In genomic region chr4:2390780-2391490, GRCh38 we compare ENCODE assay signal across 21 cellular contexts. TPM values are rescaled to one million over a fixed set of nuclear protein-coding genes. Genes with fewer than 3 reads are reported as not detected.
DNase-seq lines count a peak whose midpoint lies in the region; ATAC-seq, FAIRE-seq and TF ChIP-seq lines count a peak whose summit lies in the region.
"Had no signal": no experiment of that assay in that cellular context is flagged by ENCODE, and none has a peak within 500 bp of the region (broad histone marks: within the 10 kb centered on the region; RNA-seq: fewer than 3 reads in every experiment).

No MANE protein-coding gene starts in this region.

- H3K4me1 Mint-ChIP-seq in brain: peaks cover 72% of the 10 kb centered on the region
- H3K4me1 Mint-ChIP-seq in natural killer cell treated with Interleukin-12 subunit alpha and Interleukin-12 subunit beta and Interleukin-15 and Interleukin-18, amount 100 ng/mL, for 72 hours (ENCODE audit: low read depth in 2 of 2): peaks cover 56 to 59% of the 10 kb centered on the region in 2 donors

- peaks cover 30% of the 10 kb centered on the region for H3K27me3 Mint-ChIP-seq in brain
- H3K27me3 Mint-ChIP-seq in natural killer cell treated with Interleukin-12 subunit alpha and Interleukin-12 subunit beta and Interleukin-15 and Interleukin-18, amount 100 ng/mL, for 72 hours: no peaks in the 10 kb centered on the region

- TF ChIP-seq CTCF in brain (conservative IDR thresholded peaks at IDR 0.05): no peak
- TF ChIP-seq CTCF in kidney (IDR thresholded peaks at IDR 0.05; ENCODE audit: borderline replicate concordance, extremely low read depth, insufficient read depth): no peak

- H3K36me3 Mint-ChIP-seq in brain: no peaks in the 10 kb centered on the region
- no peaks in the 10 kb centered on the region for H3K36me3 Mint-ChIP-seq in natural killer cell treated with Interleukin-12 subunit alpha and Interleukin-12 subunit beta and Interleukin-15 and Interleukin-18, amount 100 ng/mL, for 72 hours
- H3K36me3 Mint-ChIP-seq: T-cell had no signal

- H3K27ac Mint-ChIP-seq in brain: peak overlapping the region in 4 of 5 experiments; percentile 54 to 88 (median 69)
- peak overlapping the region; percentile 64 to 92 for H3K27ac Mint-ChIP-seq in natural killer cell treated with Interleukin-12 subunit alpha and Interleukin-12 subunit beta and Interleukin-15 and Interleukin-18, amount 100 ng/mL, for 72 hours
- H3K27ac Mint-ChIP-seq: T-cell had no signal

- H3K9me3 Mint-ChIP-seq in brain: peaks cover 0 to 7% (median 0%) of the 10 kb centered on the region in 5 experiments
- H3K9me3 Mint-ChIP-seq in natural killer cell treated with Interleukin-12 subunit alpha and Interleukin-12 subunit beta and Interleukin-15 and Interleukin-18, amount 100 ng/mL, for 72 hours: no peaks in the 10 kb centered on the region
- H3K9me3 Mint-ChIP-seq: activated T-cell treated with anti-CD3 and anti-CD28 coated beads, Interleukin-2, amount 50 U/mL, for 72 hours; T-cell had no signal

- peaks cover 0 to 8% of the 10 kb centered on the region in 2 donors for H3K4me1 ChIP-seq in kidney (ENCODE audit: control insufficient read depth in 1 of 2, insufficient read depth in 1 of 2, low read depth in 1 of 2, low read length in 2 of 2)
- H3K4me1 ChIP-seq: Caco-2 had no signal

- H3K9me3 ChIP-seq in kidney (ENCODE audit: control insufficient read depth in 1 of 2, low read length in 2 of 2): no peaks in the 10 kb centered on the region
- H3K9me3 ChIP-seq: Caco-2, lower lobe of right lung, ovary, suprapubic skin had no signal

- ATAC-seq in natural killer cell treated with Interleukin-12 subunit alpha and Interleukin-12 subunit beta and Interleukin-15 and Interleukin-18, amount 100 ng/mL, for 72 hours: no peak
- ATAC-seq in HG02973 (IDR thresholded peaks at IDR 0.05; ENCODE audit: unreplicated experiment): no peak
- no peak for ATAC-seq in HG03520 (IDR thresholded peaks at IDR 0.05; ENCODE audit: unreplicated experiment)
- ATAC-seq: activated T-cell treated with anti-CD3 and anti-CD28 coated beads, Interleukin-2, amount 50 U/mL, for 72 hours; lower lobe of right lung; T-cell had no signal

- FAIRE-seq in kidney (lab: Jason Lieb, UNC): no peak
- FAIRE-seq: GM19239 had no signal

- H3K36me3 ChIP-seq in kidney (ENCODE audit: control insufficient read depth in 1 of 2, insufficient read depth in 2 of 2, low read length in 2 of 2): no peaks in the 10 kb centered on the region
- H3K36me3 ChIP-seq: lower lobe of right lung, ovary, suprapubic skin had no signal

- intact Hi-C loops in kidney (cut with DNase I): no loop called here

- peak overlapping the region in 2 of 5 experiments; percentile 20 to 27 for H3K4me3 Mint-ChIP-seq in brain
- peak overlapping the region; percentile 56 for H3K4me3 Mint-ChIP-seq in natural killer cell treated with Interleukin-12 subunit alpha and Interleukin-12 subunit beta and Interleukin-15 and Interleukin-18, amount 100 ng/mL, for 72 hours

- peak; percentile 12 for DNase-seq in DMS 273 (lab: John Stamatoyannopoulos, UW; ENCODE audit: unreplicated experiment)
- DNase-seq in DMS 273 treated with DMSO at 0.1 percent for 48 hours (lab: John Stamatoyannopoulos, UW): no peak
- DNase-seq in MV-4-11 (lab: John Stamatoyannopoulos, UW): peak; percentile 38
- DNase-seq in natural killer cell treated with Interleukin-12 subunit alpha and Interleukin-12 subunit beta and Interleukin-15 and Interleukin-18, amount 100 ng/mL, for 72 hours (ENCODE audit: low spot score): no peak
- DNase-seq in kidney: no peak
- DNase-seq: activated CD4-positive, alpha-beta T cell treated with anti-CD3 and anti-CD28 coated beads for 1 hour; activated T-cell treated with anti-CD3 and anti-CD28 coated beads, Interleukin-2, amount 50 U/mL, for 72 hours; anterior cingulate cortex; Caco-2; cortex of kidney; GF-D8; hippocampal formation; lower lobe of right lung; ovary; T-cell had no signal

- no peak overlapping the region for H3K4me3 ChIP-seq in kidney (ENCODE audit: low read length in 2 of 2)
- H3K4me3 ChIP-seq: lower lobe of right lung, ovary, suprapubic skin had no signal

- no peak overlapping the region for H3K9ac ChIP-seq in kidney (ENCODE audit: low read length in 2 of 2)

- no peak overlapping the region for H3K27ac ChIP-seq in kidney (ENCODE audit: low read depth in 2 of 2, low read length in 2 of 2)
- H3K27ac ChIP-seq: 22Rv1, lower lobe of right lung, ovary, suprapubic skin had no signal

RNA-seq across cellular contexts. Expression of gene ZFYVE28, which starts 27.5 kb away (rescaled TPM):
- polyA plus RNA-seq in brain (ENCODE audit: insufficient read depth, low read depth, low replicate concordance) (5.5 TPM), kidney (ENCODE audit: insufficient read depth, low read depth, low replicate concordance) (8.0 TPM)
- 10 to 100 TPM; 13.8 to 25.6 TPM for total RNA-seq in natural killer cell treated with Interleukin-12 subunit alpha and Interleukin-12 subunit beta and Interleukin-15 and Interleukin-18, amount 100 ng/mL, for 72 hours
- total RNA-seq in kidney: 18.9 TPM

RNA-seq across cellular contexts. Expression of gene CFAP99, which starts 27.8 kb away (rescaled TPM):
- polyA plus RNA-seq in brain (ENCODE audit: insufficient read depth, low read depth, low replicate concordance): 0.71 TPM
- total RNA-seq in natural killer cell treated with Interleukin-12 subunit alpha and Interleukin-12 subunit beta and Interleukin-15 and Interleukin-18, amount 100 ng/mL, for 72 hours: not detected
- 1.7 TPM for total RNA-seq in kidney
- polyA plus RNA-seq in kidney (ENCODE audit: insufficient read depth, low read depth, low replicate concordance): 1.5 TPM
- total RNA-seq: activated T-cell treated with anti-CD3 and anti-CD28 coated beads, Interleukin-2, amount 50 U/mL, for 72 hours; Caco-2; suprapubic skin had no signal

Comparison
In these comparisons a context has a peak if more than half of its experiments do, and no peak if none do; other contexts are left out.
1. DNase-seq: peak in DMS 273 (single experiment) and MV-4-11 (single experiment); none in DMS 273 treated with DMSO at 0.1 percent for 48 hours (single experiment), natural killer cell treated with Interleukin-12 subunit alpha and Interleukin-12 subunit beta and Interleukin-15 and Interleukin-18, amount 100 ng/mL, for 72 hours (single experiment) and kidney (single experiment).